In the genomic region with DNA sequence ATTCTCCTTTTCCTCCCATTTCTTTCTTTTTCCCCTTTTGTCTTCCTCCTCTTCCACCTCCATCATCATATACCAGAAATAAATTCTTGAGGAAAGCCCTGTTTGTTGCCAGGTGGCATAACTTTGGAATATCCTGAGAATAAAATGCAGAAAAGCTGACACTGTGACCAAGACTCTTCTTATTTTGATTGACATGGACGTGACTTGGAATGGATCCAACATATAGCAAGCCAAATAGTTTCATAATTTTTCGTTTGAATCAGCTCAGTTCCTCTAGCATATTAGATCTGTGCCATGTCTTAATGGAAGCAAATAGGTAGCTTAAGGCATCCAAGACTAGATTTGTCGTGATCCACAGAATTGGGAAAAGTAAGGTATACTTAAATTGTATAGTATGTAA, we compare ENCODE assay signal across 8 cellular contexts.
"Had no signal": no experiment of that assay in that cellular context is flagged by ENCODE, and none has a peak within 500 bp of the region (broad histone marks: within the 10 kb centered on the region; RNA-seq: fewer than 3 reads in every experiment).

No MANE protein-coding gene starts in this region.

- H3K4me1 Mint-ChIP-seq: IgD-negative memory B cell had no signal

- ATAC-seq: HepG2 had no signal

- H3K27ac Mint-ChIP-seq: H9, HFFc6, IgD-negative memory B cell had no signal

- H3K36me3 Mint-ChIP-seq: IgD-negative memory B cell had no signal

- H3K4me3 Mint-ChIP-seq: H9, HFFc6 had no signal

- H3K27ac ChIP-seq: GM23248, HL-60 had no signal

- H2AFZ ChIP-seq: GM23248 had no signal

- H3K4me3 ChIP-seq: GM23248 had no signal

- H3K9ac ChIP-seq: GM23248 had no signal

- H3K27me3 Mint-ChIP-seq: IgD-negative memory B cell had no signal

- DNase-seq: GM23248, GOT3, H9, HCEC 1CT, HFFc6 had no signal
